In genomic region chr19:30543243-30543945, GRCh38 we compare ENCODE assay signal across 27 cellular contexts.
"Had no signal": no experiment of that assay in that cellular context is flagged by ENCODE, and none has a peak within 500 bp of the region (broad histone marks: within the 10 kb centered on the region; RNA-seq: fewer than 3 reads in every experiment).

No MANE protein-coding gene starts in this region.

- H3K27me3 Mint-ChIP-seq: stimulated activated memory B cell treated with anti-CD40 and anti-IgM and Interleukin-4, amounts not matched to agents 10 μg/mL and 1 μg/mL and 100 μg/mL, for 72 hours; stimulated activated naive CD8-positive, alpha-beta T cell treated with anti-CD3 and anti-CD28 coated beads, Interleukin-15, amount 100 ng/mL, for 72 hours had no signal

- FAIRE-seq: islet of Langerhans, pancreas, small intestine had no signal

- H3K4me1 Mint-ChIP-seq: immature natural killer cell; naive thymus-derived CD4-positive, alpha-beta T cell; stimulated activated memory B cell treated with anti-CD40 and anti-IgM and Interleukin-4, amounts not matched to agents 10 μg/mL and 1 μg/mL and 100 μg/mL, for 72 hours; stimulated activated naive CD8-positive, alpha-beta T cell treated with anti-CD3 and anti-CD28 coated beads, Interleukin-15, amount 100 ng/mL, for 72 hours had no signal

- H3K27ac Mint-ChIP-seq: immature natural killer cell; naive thymus-derived CD4-positive, alpha-beta T cell; natural killer cell treated with Interleukin-12 subunit alpha and Interleukin-12 subunit beta and Interleukin-15 and Interleukin-18, amount 100 ng/mL, for 72 hours; stimulated activated memory B cell treated with anti-CD40 and anti-IgM and Interleukin-4, amounts not matched to agents 10 μg/mL and 1 μg/mL and 100 μg/mL, for 72 hours; stimulated activated naive CD8-positive, alpha-beta T cell treated with anti-CD3 and anti-CD28 coated beads, Interleukin-15, amount 100 ng/mL, for 72 hours had no signal

- ATAC-seq: mucosa of descending colon; naive thymus-derived CD4-positive, alpha-beta T cell; pancreas; right cardiac atrium; stimulated activated memory B cell treated with anti-CD40 and anti-IgM and Interleukin-4, amounts not matched to agents 10 μg/mL and 1 μg/mL and 100 μg/mL, for 72 hours; stimulated activated naive CD8-positive, alpha-beta T cell treated with anti-CD3 and anti-CD28 coated beads, Interleukin-15, amount 100 ng/mL, for 72 hours had no signal

- H3K27ac ChIP-seq: left ventricle myocardium inferior, pancreas, prostate gland, sigmoid colon, spleen, testis, thyroid gland, transverse colon, upper lobe of left lung had no signal

- H3K4me3 Mint-ChIP-seq: immature natural killer cell; naive thymus-derived CD4-positive, alpha-beta T cell; natural killer cell treated with Interleukin-12 subunit alpha and Interleukin-12 subunit beta and Interleukin-15 and Interleukin-18, amount 100 ng/mL, for 72 hours; stimulated activated memory B cell treated with anti-CD40 and anti-IgM and Interleukin-4, amounts not matched to agents 10 μg/mL and 1 μg/mL and 100 μg/mL, for 72 hours; stimulated activated naive CD8-positive, alpha-beta T cell treated with anti-CD3 and anti-CD28 coated beads, Interleukin-15, amount 100 ng/mL, for 72 hours had no signal

- H3K36me3 Mint-ChIP-seq: immature natural killer cell; naive thymus-derived CD4-positive, alpha-beta T cell; natural killer cell treated with Interleukin-12 subunit alpha and Interleukin-12 subunit beta and Interleukin-15 and Interleukin-18, amount 100 ng/mL, for 72 hours; stimulated activated memory B cell treated with anti-CD40 and anti-IgM and Interleukin-4, amounts not matched to agents 10 μg/mL and 1 μg/mL and 100 μg/mL, for 72 hours had no signal

- H3K9me3 Mint-ChIP-seq: natural killer cell treated with Interleukin-12 subunit alpha and Interleukin-12 subunit beta and Interleukin-15 and Interleukin-18, amount 100 ng/mL, for 72 hours; stimulated activated naive CD8-positive, alpha-beta T cell treated with anti-CD3 and anti-CD28 coated beads, Interleukin-15, amount 100 ng/mL, for 72 hours had no signal

- H3K4me3 ChIP-seq: left ventricle myocardium inferior, lung, mucosa of descending colon, pancreas, prostate gland, sigmoid colon, spleen, testis, thyroid gland, transverse colon, upper lobe of left lung had no signal

- H3K4me1 ChIP-seq: prostate gland, sigmoid colon, spleen, thyroid gland, transverse colon, upper lobe of left lung had no signal

- DNase-seq: hypothalamus; immature natural killer cell; left ventricle myocardium inferior; mesendoderm; midbrain; mucosa of descending colon; naive thymus-derived CD4-positive, alpha-beta T cell; nucleus accumbens; pancreas; posterior cingulate gyrus; retina; right cardiac atrium; sigmoid colon; small intestine; spleen; stimulated activated CD4-positive, alpha-beta T cell treated with anti-CD3 and anti-CD28 coated beads, Interleukin-4, amount 100 ng/mL, for 24 hours; stimulated activated naive CD4-positive, alpha-beta T cell treated with Interleukin-2 at 50 U/mL for 16 hours; stimulated activated naive CD8-positive, alpha-beta T cell treated with anti-CD3 and anti-CD28 coated beads, Interleukin-15, amount 100 ng/mL, for 72 hours; testis; thyroid gland; transverse colon; upper lobe of left lung had no signal

- H3K36me3 ChIP-seq: left ventricle myocardium inferior, pancreas, prostate gland, sigmoid colon, spleen, thyroid gland, transverse colon, upper lobe of left lung had no signal

- H3K27me3 ChIP-seq: pancreas, spleen, testis, thyroid gland, transverse colon, upper lobe of left lung had no signal

- H3K9me3 ChIP-seq: left ventricle myocardium inferior, mucosa of descending colon, pancreas, prostate gland, sigmoid colon, testis, thyroid gland, transverse colon, upper lobe of left lung had no signal
